38 cellular contexts compared by ENCODE assay signal in genomic region chr7:133980794-133981193, GRCh38.
"Had no signal": no experiment of that assay in that cellular context is flagged by ENCODE, and none has a peak within 500 bp of the region (broad histone marks: within the 10 kb centered on the region; RNA-seq: fewer than 3 reads in every experiment).

No MANE protein-coding gene starts in this region.

- H3K79me2 ChIP-seq: parathyroid adenoma had no signal

- H3K4me1 Mint-ChIP-seq: activated CD4-positive, alpha-beta T cell treated with anti-CD3 and anti-CD28 coated beads for 36 hours; activated naive CD8-positive, alpha-beta T cell treated with anti-CD3 and anti-CD28 coated beads for 36 hours; stimulated activated memory B cell treated with anti-CD40 and anti-IgM and Interleukin-4, amounts not matched to agents 10 μg/mL and 1 μg/mL and 100 μg/mL, for 72 hours; stimulated activated naive CD8-positive, alpha-beta T cell treated with anti-CD3 and anti-CD28 coated beads, Interleukin-15, amount 100 ng/mL, for 72 hours had no signal

- H3K27me3 Mint-ChIP-seq: activated CD4-positive, alpha-beta T cell treated with anti-CD3 and anti-CD28 coated beads for 36 hours; activated naive CD8-positive, alpha-beta T cell treated with anti-CD3 and anti-CD28 coated beads for 36 hours; brain; naive thymus-derived CD4-positive, alpha-beta T cell; stimulated activated memory B cell treated with anti-CD40 and anti-IgM and Interleukin-4, amounts not matched to agents 10 μg/mL and 1 μg/mL and 100 μg/mL, for 72 hours; stimulated activated naive CD8-positive, alpha-beta T cell treated with anti-CD3 and anti-CD28 coated beads, Interleukin-15, amount 100 ng/mL, for 72 hours; type B pancreatic cell had no signal

- H3K27ac ChIP-seq: adrenal gland, ascending aorta, cardiac muscle cell, coronary artery, dorsolateral prefrontal cortex, parathyroid adenoma, psoas muscle, right atrium auricular region, uterus had no signal

- H3K4me3 Mint-ChIP-seq: activated CD4-positive, alpha-beta T cell treated with anti-CD3 and anti-CD28 coated beads for 36 hours; activated CD8-positive, alpha-beta T cell treated with anti-CD3 and anti-CD28 coated beads, Interleukin-2, amount 10 ng/mL, durations not matched to agents 7 days and 5 days; activated naive CD8-positive, alpha-beta T cell treated with anti-CD3 and anti-CD28 coated beads for 36 hours; activated T-cell treated with anti-CD3 and anti-CD28 coated beads, Interleukin-2, amount 50 U/mL, for 72 hours; brain; immature natural killer cell; mesothelial cell of epicardium; naive thymus-derived CD4-positive, alpha-beta T cell; stimulated activated memory B cell treated with anti-CD40 and anti-IgM and Interleukin-4, amounts not matched to agents 10 μg/mL and 1 μg/mL and 100 μg/mL, for 72 hours; stimulated activated naive CD8-positive, alpha-beta T cell treated with anti-CD3 and anti-CD28 coated beads, Interleukin-15, amount 100 ng/mL, for 72 hours; T-helper 2 cell treated with Interferon-gamma antibody and Interleukin-4, amounts not matched to agents 5 μg/mL and 100 μg/mL, for 36 hours; type B pancreatic cell had no signal

- H3K4me2 ChIP-seq: smooth muscle cell had no signal

- H3K4me1 ChIP-seq: adrenal gland, ascending aorta, parathyroid adenoma, psoas muscle, right atrium auricular region, uterus had no signal

- ATAC-seq: activated CD4-positive, alpha-beta T cell treated with anti-CD3 and anti-CD28 coated beads for 36 hours; activated CD8-positive, alpha-beta T cell treated with anti-CD3 and anti-CD28 coated beads, Interleukin-2, amount 10 ng/mL, durations not matched to agents 7 days and 5 days; activated T-cell treated with anti-CD3 and anti-CD28 coated beads, Interleukin-2, amount 50 U/mL, for 72 hours; esophagus mucosa; left colon; naive thymus-derived CD4-positive, alpha-beta T cell; psoas muscle; stimulated activated memory B cell treated with anti-CD40 and anti-IgM and Interleukin-4, amounts not matched to agents 10 μg/mL and 1 μg/mL and 100 μg/mL, for 72 hours; stimulated activated naive CD8-positive, alpha-beta T cell treated with anti-CD3 and anti-CD28 coated beads, Interleukin-15, amount 100 ng/mL, for 72 hours had no signal

- H3K4me3 ChIP-seq: adrenal gland, ascending aorta, cardiac muscle cell, coronary artery, dorsolateral prefrontal cortex, psoas muscle, right atrium auricular region, smooth muscle cell, uterus had no signal

- H3K9me3 Mint-ChIP-seq: activated naive CD8-positive, alpha-beta T cell treated with anti-CD3 and anti-CD28 coated beads for 36 hours; activated T-cell treated with anti-CD3 and anti-CD28 coated beads, Interleukin-2, amount 50 U/mL, for 72 hours; immature natural killer cell; stimulated activated memory B cell treated with anti-CD40 and anti-IgM and Interleukin-4, amounts not matched to agents 10 μg/mL and 1 μg/mL and 100 μg/mL, for 72 hours; T-helper 2 cell treated with Interferon-gamma antibody and Interleukin-4, amounts not matched to agents 5 μg/mL and 100 μg/mL, for 36 hours; type B pancreatic cell had no signal

- H3K36me3 ChIP-seq: adrenal gland, ascending aorta, cardiac muscle cell, right atrium auricular region, uterus had no signal

- H3K27me3 ChIP-seq: adrenal gland, ascending aorta, cardiac muscle cell, dorsolateral prefrontal cortex, right atrium auricular region, uterus had no signal

- H3K27ac Mint-ChIP-seq: activated CD4-positive, alpha-beta T cell treated with anti-CD3 and anti-CD28 coated beads for 36 hours; activated CD8-positive, alpha-beta T cell treated with anti-CD3 and anti-CD28 coated beads, Interleukin-2, amount 10 ng/mL, durations not matched to agents 7 days and 5 days; activated naive CD8-positive, alpha-beta T cell treated with anti-CD3 and anti-CD28 coated beads for 36 hours; activated T-cell treated with anti-CD3 and anti-CD28 coated beads, Interleukin-2, amount 50 U/mL, for 72 hours; immature natural killer cell; mesothelial cell of epicardium; naive thymus-derived CD4-positive, alpha-beta T cell; stimulated activated memory B cell treated with anti-CD40 and anti-IgM and Interleukin-4, amounts not matched to agents 10 μg/mL and 1 μg/mL and 100 μg/mL, for 72 hours; stimulated activated naive CD8-positive, alpha-beta T cell treated with anti-CD3 and anti-CD28 coated beads, Interleukin-15, amount 100 ng/mL, for 72 hours; T-helper 2 cell treated with Interferon-gamma antibody and Interleukin-4, amounts not matched to agents 5 μg/mL and 100 μg/mL, for 36 hours; type B pancreatic cell had no signal

- H3K9me3 ChIP-seq: adrenal gland, ascending aorta, psoas muscle, right atrium auricular region, uterus had no signal

- H2AFZ ChIP-seq: parathyroid adenoma had no signal

- DNase-seq: activated CD4-positive, alpha-beta T cell treated with anti-CD3 and anti-CD28 coated beads for 36 hours; activated CD4-positive, CD25-positive, alpha-beta regulatory T cell; activated CD8-positive, alpha-beta T cell treated with anti-CD3 and anti-CD28 coated beads, Interleukin-2, amount 10 ng/mL, durations not matched to agents 7 days and 5 days; activated effector memory CD4-positive, alpha-beta T cell treated with Interleukin-2 at 50 U/mL for 16 hours; activated naive CD4-positive, alpha-beta T cell treated with Interleukin-2 at 50 U/mL for 16 hours; activated naive CD8-positive, alpha-beta T cell treated with anti-CD3 and anti-CD28 coated beads for 36 hours; activated T-cell treated with anti-CD3 and anti-CD28 coated beads for 4 hours; activated T-cell treated with anti-CD3 and anti-CD28 coated beads, Interleukin-2, amount 50 U/mL, for 72 hours; adrenal gland; cerebellar nuclear complex; dorsolateral prefrontal cortex; foreskin fibroblast; head of caudate nucleus; hypothalamus; immature natural killer cell; kidney; left colon; mammary epithelial cell; naive thymus-derived CD4-positive, alpha-beta T cell; psoas muscle; stimulated activated CD4-positive, alpha-beta T cell treated with anti-CD3 and anti-CD28 coated beads, Interleukin-1b, Interleukin-23, amount 100 ng/mL, for 48 hours; stimulated activated CD4-positive, alpha-beta T cell treated with anti-CD3 and anti-CD28 coated beads, Interleukin-4, amount 100 ng/mL, for 4 hours; stimulated activated CD8-positive, alpha-beta memory T cell treated with anti-CD3 and anti-CD28 coated beads, Interleukin-4, amount 100 ng/mL, for 48 hours; stimulated activated naive CD8-positive, alpha-beta T cell treated with anti-CD3 and anti-CD28 coated beads, Interleukin-15, amount 100 ng/mL, for 72 hours; substantia nigra; uterus had no signal
